In the genomic region with DNA sequence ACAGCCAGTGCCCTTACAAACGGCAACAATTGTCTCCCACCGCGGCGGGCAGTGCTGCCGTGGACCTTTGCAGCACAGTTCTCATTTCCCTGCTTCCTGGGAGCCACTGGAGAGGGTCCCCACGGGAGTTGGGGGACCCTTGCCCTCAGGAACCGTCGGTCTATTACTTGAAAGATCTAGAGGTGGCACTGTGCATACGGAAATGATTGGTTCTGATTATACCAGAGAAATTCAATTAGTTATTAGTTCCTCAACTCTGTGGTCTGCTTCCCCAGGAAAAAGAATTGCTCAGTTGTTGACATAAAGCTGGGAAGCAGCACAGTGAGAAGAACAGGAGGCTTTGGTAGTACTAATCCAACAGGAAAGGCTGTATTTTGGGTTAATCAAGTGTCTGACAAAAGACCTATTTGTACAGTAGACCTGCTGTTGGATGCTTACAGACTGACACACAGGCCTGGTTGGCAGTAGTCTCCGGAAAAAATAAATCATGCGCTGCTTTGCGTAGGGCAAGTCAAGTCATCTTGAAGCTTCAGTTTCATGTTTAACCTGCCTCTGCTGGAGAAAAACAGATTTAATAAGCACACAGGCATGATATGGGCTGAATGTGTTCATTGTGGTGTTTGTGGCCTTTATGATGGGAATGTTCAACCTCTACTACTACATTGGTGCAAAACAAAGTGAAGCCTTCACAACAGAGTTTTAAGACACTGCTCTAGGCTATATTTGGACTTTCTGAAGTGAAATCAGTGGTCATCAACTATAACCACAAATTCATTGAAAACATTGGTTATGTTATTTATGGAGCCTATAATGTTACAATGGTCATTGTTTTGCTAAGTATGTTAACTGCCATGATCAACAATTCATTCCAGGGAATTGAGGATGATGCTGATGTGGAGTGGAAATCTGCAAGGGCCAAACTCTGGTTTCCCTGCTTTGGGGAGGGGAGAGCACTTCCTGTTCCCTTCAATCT, we compare ENCODE assay signal across 11 cellular contexts. TPM values are rescaled to one million over a fixed set of nuclear protein-coding genes. Genes with fewer than 3 reads are reported as not detected.
A peak's percentile ranks its signal among the peaks of the same experiment; 100 is the strongest.
DNase-seq lines count a peak whose midpoint lies in the region; ATAC-seq and TF ChIP-seq lines count a peak whose summit lies in the region.
"Had no signal": no experiment of that assay in that cellular context is flagged by ENCODE, and none has a peak within 500 bp of the region (broad histone marks: within the 10 kb centered on the region; RNA-seq: fewer than 3 reads in every experiment).

No MANE protein-coding gene starts in this region.

- no peaks in the 10 kb centered on the region for H3K9me3 ChIP-seq in uterus

- peak; percentile 41 for DNase-seq in stimulated activated CD4-positive, alpha-beta T cell treated with anti-CD3 and anti-CD28 coated beads, Interleukin-15, amount 100 ng/mL, for 24 hours
- no peak for DNase-seq in stimulated activated CD4-positive, alpha-beta T cell treated with anti-CD3 and anti-CD28 coated beads, Interleukin-4, amount 100 ng/mL, for 4 hours
- DNase-seq in NCI-H774 (lab: John Stamatoyannopoulos, UW) (peak; percentile 22), fibroblast of gingiva (ENCODE audit: low read depth) (peak; percentile 7), uterus (peak; percentile 34 to 39), NCI-H2196 (lab: John Stamatoyannopoulos, UW; ENCODE audit: unreplicated experiment) (no peak)
- DNase-seq: activated naive CD4-positive, alpha-beta T cell treated with anti-CD3 and anti-CD28 coated beads, Interleukin-2, amount 10 ng/mL, durations not matched to agents 7 days and 5 days; Calu3; NCI-H1092 had no signal

- no peak for TF ChIP-seq CTCF in uterus (IDR thresholded peaks at IDR 0.05)

- intact Hi-C loops in uterus (cut with DNase I; ENCODE audit: low total_unique reads): no loop called here

- no peaks in the 10 kb centered on the region for H3K36me3 ChIP-seq in uterus

- H3K27me3 ChIP-seq in uterus: no peaks in the 10 kb centered on the region

- H3K4me1 ChIP-seq in uterus: no peaks in the 10 kb centered on the region

- ATAC-seq in HG03469 (IDR thresholded peaks at IDR 0.05; ENCODE audit: unreplicated experiment) (no peak), HG03095 (IDR thresholded peaks at IDR 0.05; ENCODE audit: unreplicated experiment) (no peak)

- no peak overlapping the region for H3K27ac ChIP-seq in uterus

- no peak overlapping the region for H3K4me3 ChIP-seq in uterus

- no peak for TF ChIP-seq POLR2A in uterus (IDR thresholded peaks at IDR 0.05)

RNA-seq across cellular contexts. Expression of a gene that starts 54.6 kb away (rescaled TPM):
- 10 to 100 TPM in 3 of 4 donors, 1 to 10 TPM in 1; 7.7 to 56.0 (median 23.1) TPM for total RNA-seq in uterus

Comparison
In these comparisons a context has a peak if more than half of its experiments do, and no peak if none do; other contexts are left out.
1. DNase-seq: peak in stimulated activated CD4-positive, alpha-beta T cell treated with anti-CD3 and anti-CD28 coated beads, Interleukin-15, amount 100 ng/mL, for 24 hours (single experiment), NCI-H774 (single experiment), fibroblast of gingiva (single experiment) and uterus (2 of 2); none in stimulated activated CD4-positive, alpha-beta T cell treated with anti-CD3 and anti-CD28 coated beads, Interleukin-4, amount 100 ng/mL, for 4 hours (0 of 2) and NCI-H2196 (single experiment).